In the genomic region with DNA sequence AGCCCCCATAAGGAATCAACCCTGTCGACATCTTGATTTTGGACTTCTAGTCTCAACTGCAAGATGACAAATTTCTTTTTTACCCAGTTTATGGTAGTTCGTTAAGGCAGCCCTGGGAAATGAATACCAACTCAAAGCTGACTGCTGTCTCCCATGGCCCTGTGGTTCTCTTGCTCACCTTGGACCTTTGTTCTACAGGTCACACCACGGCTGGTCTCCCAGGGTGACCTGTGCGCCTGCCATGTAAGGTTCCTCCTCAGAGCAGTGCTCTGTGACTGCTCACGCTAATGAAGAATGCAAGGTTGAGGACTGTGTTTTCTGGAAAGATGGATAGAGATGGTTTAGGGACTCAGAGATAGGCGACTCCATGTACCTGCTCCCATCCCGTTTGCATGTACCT, we compare ENCODE assay signal across 1 cellular context.
TF ChIP-seq lines count a peak whose summit lies in the region.

No MANE protein-coding gene starts in this region.

TF ChIP-seq in GM23338, 12 proteins besides CTCF, POLR2A, EP300 and RAD21 (continued from another document):
- TF ChIP-seq, protein P1, sequence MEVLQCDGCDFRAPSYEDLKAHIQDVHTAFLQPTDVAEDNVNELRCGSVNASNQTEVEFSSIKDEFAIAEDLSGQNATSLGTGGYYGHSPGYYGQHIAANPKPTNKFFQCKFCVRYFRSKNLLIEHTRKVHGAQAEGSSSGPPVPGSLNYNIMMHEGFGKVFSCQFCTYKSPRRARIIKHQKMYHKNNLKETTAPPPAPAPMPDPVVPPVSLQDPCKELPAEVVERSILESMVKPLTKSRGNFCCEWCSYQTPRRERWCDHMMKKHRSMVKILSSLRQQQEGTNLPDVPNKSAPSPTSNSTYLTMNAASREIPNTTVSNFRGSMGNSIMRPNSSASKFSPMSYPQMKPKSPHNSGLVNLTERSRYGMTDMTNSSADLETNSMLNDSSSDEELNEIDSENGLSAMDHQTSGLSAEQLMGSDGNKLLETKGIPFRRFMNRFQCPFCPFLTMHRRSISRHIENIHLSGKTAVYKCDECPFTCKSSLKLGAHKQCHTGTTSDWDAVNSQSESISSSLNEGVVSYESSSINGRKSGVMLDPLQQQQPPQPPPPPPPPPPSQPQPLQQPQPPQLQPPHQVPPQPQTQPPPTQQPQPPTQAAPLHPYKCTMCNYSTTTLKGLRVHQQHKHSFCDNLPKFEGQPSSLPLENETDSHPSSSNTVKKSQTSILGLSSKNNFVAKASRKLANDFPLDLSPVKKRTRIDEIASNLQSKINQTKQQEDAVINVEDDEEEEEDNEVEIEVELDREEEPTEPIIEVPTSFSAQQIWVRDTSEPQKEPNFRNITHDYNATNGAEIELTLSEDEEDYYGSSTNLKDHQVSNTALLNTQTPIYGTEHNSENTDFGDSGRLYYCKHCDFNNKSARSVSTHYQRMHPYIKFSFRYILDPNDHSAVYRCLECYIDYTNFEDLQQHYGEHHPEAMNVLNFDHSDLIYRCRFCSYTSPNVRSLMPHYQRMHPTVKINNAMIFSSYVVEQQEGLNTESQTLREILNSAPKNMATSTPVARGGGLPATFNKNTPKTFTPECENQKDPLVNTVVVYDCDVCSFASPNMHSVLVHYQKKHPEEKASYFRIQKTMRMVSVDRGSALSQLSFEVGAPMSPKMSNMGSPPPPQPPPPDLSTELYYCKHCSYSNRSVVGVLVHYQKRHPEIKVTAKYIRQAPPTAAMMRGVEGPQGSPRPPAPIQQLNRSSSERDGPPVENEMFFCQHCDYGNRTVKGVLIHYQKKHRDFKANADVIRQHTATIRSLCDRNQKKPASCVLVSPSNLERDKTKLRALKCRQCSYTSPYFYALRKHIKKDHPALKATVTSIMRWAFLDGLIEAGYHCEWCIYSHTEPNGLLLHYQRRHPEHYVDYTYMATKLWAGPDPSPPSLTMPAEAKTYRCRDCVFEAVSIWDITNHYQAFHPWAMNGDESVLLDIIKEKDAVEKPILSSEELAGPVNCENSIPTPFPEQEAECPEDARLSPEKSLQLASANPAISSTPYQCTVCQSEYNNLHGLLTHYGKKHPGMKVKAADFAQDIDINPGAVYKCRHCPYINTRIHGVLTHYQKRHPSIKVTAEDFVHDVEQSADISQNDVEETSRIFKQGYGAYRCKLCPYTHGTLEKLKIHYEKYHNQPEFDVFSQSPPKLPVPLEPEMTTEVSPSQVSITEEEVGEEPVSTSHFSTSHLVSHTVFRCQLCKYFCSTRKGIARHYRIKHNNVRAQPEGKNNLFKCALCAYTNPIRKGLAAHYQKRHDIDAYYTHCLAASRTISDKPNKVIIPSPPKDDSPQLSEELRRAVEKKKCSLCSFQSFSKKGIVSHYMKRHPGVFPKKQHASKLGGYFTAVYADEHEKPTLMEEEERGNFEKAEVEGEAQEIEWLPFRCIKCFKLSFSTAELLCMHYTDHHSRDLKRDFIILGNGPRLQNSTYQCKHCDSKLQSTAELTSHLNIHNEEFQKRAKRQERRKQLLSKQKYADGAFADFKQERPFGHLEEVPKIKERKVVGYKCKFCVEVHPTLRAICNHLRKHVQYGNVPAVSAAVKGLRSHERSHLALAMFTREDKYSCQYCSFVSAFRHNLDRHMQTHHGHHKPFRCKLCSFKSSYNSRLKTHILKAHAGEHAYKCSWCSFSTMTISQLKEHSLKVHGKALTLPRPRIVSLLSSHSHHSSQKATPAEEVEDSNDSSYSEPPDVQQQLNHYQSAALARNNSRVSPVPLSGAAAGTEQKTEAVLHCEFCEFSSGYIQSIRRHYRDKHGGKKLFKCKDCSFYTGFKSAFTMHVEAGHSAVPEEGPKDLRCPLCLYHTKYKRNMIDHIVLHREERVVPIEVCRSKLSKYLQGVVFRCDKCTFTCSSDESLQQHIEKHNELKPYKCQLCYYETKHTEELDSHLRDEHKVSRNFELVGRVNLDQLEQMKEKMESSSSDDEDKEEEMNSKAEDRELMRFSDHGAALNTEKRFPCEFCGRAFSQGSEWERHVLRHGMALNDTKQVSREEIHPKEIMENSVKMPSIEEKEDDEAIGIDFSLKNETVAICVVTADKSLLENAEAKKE (CRISPR knock-in tag; IDR thresholded peaks at IDR 0.05): no peak
- TF ChIP-seq STAT1 (IDR thresholded peaks at IDR 0.05; ENCODE audit: unreplicated experiment) (no peak), CREB1 (CRISPR knock-in tag; IDR thresholded peaks at IDR 0.05; ENCODE audit: low read depth) (no peak), ZNF331 (CRISPR knock-in tag; IDR thresholded peaks at IDR 0.05; ENCODE audit: low read depth) (no peak), POLR2AphosphoS5 (IDR thresholded peaks at IDR 0.05; ENCODE audit: low read depth) (no peak), EZH2phosphoT487 (IDR thresholded peaks at IDR 0.05; ENCODE audit: unreplicated experiment) (no peak)
TF ChIP-seq in GM23338: peak in this region for 0.
